Comparison of ENCODE assay signal across 18 cellular contexts in genomic region chr11:28243057-28243456, GRCh38.
DNase-seq lines count a peak whose midpoint lies in the region; ATAC-seq and TF ChIP-seq lines count a peak whose summit lies in the region.
"Had no signal": no experiment of that assay in that cellular context is flagged by ENCODE, and none has a peak within 500 bp of the region (broad histone marks: within the 10 kb centered on the region; RNA-seq: fewer than 3 reads in every experiment).

No MANE protein-coding gene starts in this region.

- no peak overlapping the region for H2BK12ac ChIP-seq in mesenchymal stem cell (ENCODE audit: low read length in 2 of 2)

- H3K4me3 ChIP-seq in mesenchymal stem cell (ENCODE audit: insufficient read depth in 1 of 2, low read depth in 1 of 2, low read length in 2 of 2) (no peak overlapping the region), tibial artery (peak overlapping the region; percentile 23 to 24), H7 (ENCODE audit: insufficient read depth, low read depth, low read length) (no peak overlapping the region)
- H3K4me3 ChIP-seq: GM23338, MG63 had no signal

- no peak overlapping the region for H3K4me2 ChIP-seq in mesenchymal stem cell (ENCODE audit: low read length, poor library complexity, severe bottlenecking)
- H3K4me2 ChIP-seq: GM23338 had no signal

- WGBS in mesenchymal stem cell, result 100% methylated on average over 1 of the region's 2 CpGs

- H3K23ac ChIP-seq in mesenchymal stem cell (ENCODE audit: low read length in 2 of 2), result no peak overlapping the region

- H3K14ac ChIP-seq in mesenchymal stem cell (ENCODE audit: low read length in 2 of 2), result no peak overlapping the region

- ATAC-seq in central memory CD8-positive, alpha-beta T cell (replicated peaks; ENCODE audit: extremely low read depth, poor library complexity, severe bottlenecking), result no peak
- ATAC-seq in HG02759 (IDR thresholded peaks at IDR 0.05; ENCODE audit: unreplicated experiment), result no peak
- ATAC-seq: GM23338, HCT116, Panc1 had no signal

- H3K27ac ChIP-seq in mesenchymal stem cell (ENCODE audit: low read length, poor library complexity, severe bottlenecking) (no peak overlapping the region), tibial artery (peak overlapping the region; percentile 66 to 72)
- H3K27ac ChIP-seq: C4-2B had no signal

- no peaks in the 10 kb centered on the region for H3K27me3 Mint-ChIP-seq in HFFc6 (ENCODE audit: insufficient read depth)
- H3K27me3 Mint-ChIP-seq in central memory CD8-positive, alpha-beta T cell, result no peaks in the 10 kb centered on the region

- no peak overlapping the region for H3K4ac ChIP-seq in mesenchymal stem cell (ENCODE audit: low read depth in 1 of 2, low read length in 2 of 2)

- H3K4me1 ChIP-seq in mesenchymal stem cell (ENCODE audit: control insufficient read depth, insufficient read depth, low read depth, low read length) (peaks cover 2% of the 10 kb centered on the region), tibial artery (peaks cover 0 to 32% (median 2%) of the 10 kb centered on the region in 4 donors)

- no peaks in the 10 kb centered on the region for H3K27me3 ChIP-seq in mesenchymal stem cell (ENCODE audit: control insufficient read depth in 1 of 2, insufficient read depth in 1 of 2, low read length in 2 of 2)
- H3K27me3 ChIP-seq in tibial artery, result no peaks in the 10 kb centered on the region
- H3K27me3 ChIP-seq in H7 (ENCODE audit: control insufficient read depth, insufficient read depth, low read length), result no peaks in the 10 kb centered on the region
- H3K27me3 ChIP-seq: MG63 had no signal

- H2BK15ac ChIP-seq in mesenchymal stem cell (ENCODE audit: low read depth, poor library complexity, severe bottlenecking), result no peak overlapping the region

- no peak overlapping the region for H4K8ac ChIP-seq in mesenchymal stem cell (ENCODE audit: low read length)

- TF ChIP-seq CTCF in HFFc6 (IDR thresholded peaks at IDR 0.05), result no peak
- TF ChIP-seq CTCF in tibial artery (IDR thresholded peaks at IDR 0.05), result no peak

- peaks cover 6% of the 10 kb centered on the region for H3K9me3 Mint-ChIP-seq in HFFc6
- no peaks in the 10 kb centered on the region for H3K9me3 Mint-ChIP-seq in central memory CD8-positive, alpha-beta T cell

- peak overlapping the region; percentile 64 for H3K9ac ChIP-seq in mesenchymal stem cell (ENCODE audit: low read length)

- DNase-seq in HFFc6, result no peak
- DNase-seq in central memory CD8-positive, alpha-beta T cell (ENCODE audit: low spot score in 2 of 2), result no peak
- no peak for DNase-seq in mesenchymal stem cell
- no peak for DNase-seq in tibial artery
- DNase-seq in DMS79 (lab: John Stamatoyannopoulos, UW), result no peak
- DNase-seq in H7, result no peak
- DNase-seq: AML-193, Kasumi-1, MG63, NCI-H1048, NCI-H1436 treated with DMSO at 0.1 percent for 48 hours, NCI-H2029, NCI-H446 treated with DMSO at 0.1 percent for 48 hours had no signal

- intact Hi-C loops in tibial artery (cut with DNase I; ENCODE audit: low total_unique reads), result no loop called here

- peaks cover 21% of the 10 kb centered on the region for H3K36me3 Mint-ChIP-seq in HFFc6 (ENCODE audit: low read depth)
- no peaks in the 10 kb centered on the region for H3K36me3 Mint-ChIP-seq in central memory CD8-positive, alpha-beta T cell (ENCODE audit: insufficient read depth)

- peak overlapping the region; percentile 49; the same call in 1 of the 2 replicates for H3K27ac Mint-ChIP-seq in HFFc6
- peak overlapping the region; percentile 25 for H3K27ac Mint-ChIP-seq in central memory CD8-positive, alpha-beta T cell (ENCODE audit: low read depth)
- H3K27ac Mint-ChIP-seq: GM23338 had no signal

- H4K91ac ChIP-seq in mesenchymal stem cell (ENCODE audit: low read length), result no peak overlapping the region

- no peak overlapping the region for H3K18ac ChIP-seq in mesenchymal stem cell (ENCODE audit: low read depth in 1 of 2, low read length in 2 of 2)

- no peak overlapping the region for H2BK5ac ChIP-seq in mesenchymal stem cell (ENCODE audit: low read depth, low read length, poor library complexity, severe bottlenecking)

- peaks cover 8% of the 10 kb centered on the region for H3K79me1 ChIP-seq in mesenchymal stem cell (replicated peaks; ENCODE audit: low read length, poor library complexity, severe bottlenecking)

- no peak overlapping the region for H2BK120ac ChIP-seq in mesenchymal stem cell (ENCODE audit: low read depth, low read length)

- H3K36me3 ChIP-seq in mesenchymal stem cell (ENCODE audit: control insufficient read depth in 1 of 2, insufficient read depth in 2 of 2, low read depth in 1 of 2, low read length in 2 of 2), result no peaks in the 10 kb centered on the region
- H3K36me3 ChIP-seq in tibial artery, result no peaks in the 10 kb centered on the region
- H3K36me3 ChIP-seq in H7 (replicated peaks; ENCODE audit: control insufficient read depth, insufficient read depth, low read length), result no peaks in the 10 kb centered on the region

- H2AK5ac ChIP-seq in mesenchymal stem cell (ENCODE audit: low read length, severe bottlenecking), result no peak overlapping the region

- H3K9me3 ChIP-seq in mesenchymal stem cell (ENCODE audit: control insufficient read depth, low read length) (no peaks in the 10 kb centered on the region), tibial artery (no peaks in the 10 kb centered on the region)
- H3K9me3 ChIP-seq: MG63 had no signal

- H2AFZ ChIP-seq in mesenchymal stem cell (ENCODE audit: low read depth, low read length), result no peak overlapping the region
- H2AFZ ChIP-seq: GM23338 had no signal

- H3K4me1 Mint-ChIP-seq in HFFc6 (ENCODE audit: low read depth), result peaks cover 48% of the 10 kb centered on the region
- peaks cover 6% of the 10 kb centered on the region for H3K4me1 Mint-ChIP-seq in central memory CD8-positive, alpha-beta T cell
- H3K4me1 Mint-ChIP-seq: GM23338 had no signal

- H3K4me3 Mint-ChIP-seq in HFFc6, result peak overlapping the region; percentile 59; the same call in 1 of the 2 replicates
- no peak overlapping the region for H3K4me3 Mint-ChIP-seq in central memory CD8-positive, alpha-beta T cell
- H3K4me3 Mint-ChIP-seq: GM23338 had no signal

Comparison
In these comparisons a context has a peak if more than half of its experiments do, and no peak if none do; other contexts are left out.
1. H3K4me3 ChIP-seq: peak in tibial artery (2 of 2); none in mesenchymal stem cell (0 of 2) and H7 (single experiment).